Comparison of ENCODE assay signal across 9 cellular contexts in genomic region chr16:88479795-88480760, GRCh38. TPM values are rescaled to one million over a fixed set of nuclear protein-coding genes. Genes with fewer than 3 reads are reported as not detected.
A peak's percentile ranks its signal among the peaks of the same experiment; 100 is the strongest.
DNase-seq lines count a peak whose midpoint lies in the region; ATAC-seq lines count a peak whose summit lies in the region.
"Had no signal": no experiment of that assay in that cellular context is flagged by ENCODE, and none has a peak within 500 bp of the region (broad histone marks: within the 10 kb centered on the region; RNA-seq: fewer than 3 reads in every experiment).

No MANE protein-coding gene starts in this region.

- H3K36me3 Mint-ChIP-seq in activated CD8-positive, alpha-beta memory T cell treated with anti-CD3 and anti-CD28 coated beads, Interleukin-2, amount 10 ng/mL, durations not matched to agents 7 days and 5 days, result no peaks in the 10 kb centered on the region
- peaks cover 2% of the 10 kb centered on the region for H3K36me3 Mint-ChIP-seq in activated naive CD8-positive, alpha-beta T cell treated with anti-CD3 and anti-CD28 coated beads for 36 hours
- H3K36me3 Mint-ChIP-seq in stimulated activated naive B cell treated with anti-CD40 and anti-IgM and Interleukin-4, amounts not matched to agents 10 μg/mL and 1 μg/mL and 100 μg/mL, for 72 hours, result peaks cover 5 to 12% of the 10 kb centered on the region in 2 donors

- no peaks in the 10 kb centered on the region for H3K9me3 Mint-ChIP-seq in activated CD8-positive, alpha-beta memory T cell treated with anti-CD3 and anti-CD28 coated beads, Interleukin-2, amount 10 ng/mL, durations not matched to agents 7 days and 5 days (ENCODE audit: low read depth)
- H3K9me3 Mint-ChIP-seq in activated naive CD8-positive, alpha-beta T cell treated with anti-CD3 and anti-CD28 coated beads for 36 hours, result no peaks in the 10 kb centered on the region
- no peaks in the 10 kb centered on the region for H3K9me3 Mint-ChIP-seq in stimulated activated naive B cell treated with anti-CD40 and anti-IgM and Interleukin-4, amounts not matched to agents 10 μg/mL and 1 μg/mL and 100 μg/mL, for 72 hours

- no peak overlapping the region for H3K27ac Mint-ChIP-seq in activated CD8-positive, alpha-beta memory T cell treated with anti-CD3 and anti-CD28 coated beads, Interleukin-2, amount 10 ng/mL, durations not matched to agents 7 days and 5 days
- H3K27ac Mint-ChIP-seq in activated naive CD8-positive, alpha-beta T cell treated with anti-CD3 and anti-CD28 coated beads for 36 hours, result no peak overlapping the region
- H3K27ac Mint-ChIP-seq in stimulated activated naive B cell treated with anti-CD40 and anti-IgM and Interleukin-4, amounts not matched to agents 10 μg/mL and 1 μg/mL and 100 μg/mL, for 72 hours, result peak overlapping the region; percentile 74

- ATAC-seq in activated CD8-positive, alpha-beta memory T cell treated with anti-CD3 and anti-CD28 coated beads, Interleukin-2, amount 10 ng/mL, durations not matched to agents 7 days and 5 days, result no peak
- peak; percentile 59 for ATAC-seq in HG03378 (IDR thresholded peaks at IDR 0.05; ENCODE audit: unreplicated experiment)
- ATAC-seq in stimulated activated naive B cell treated with anti-CD40 and anti-IgM and Interleukin-4, amounts not matched to agents 10 μg/mL and 1 μg/mL and 100 μg/mL, for 72 hours (replicated peaks), result peak; percentile 86 to 89

- H3K27me3 Mint-ChIP-seq in activated CD8-positive, alpha-beta memory T cell treated with anti-CD3 and anti-CD28 coated beads, Interleukin-2, amount 10 ng/mL, durations not matched to agents 7 days and 5 days, result no peaks in the 10 kb centered on the region
- no peaks in the 10 kb centered on the region for H3K27me3 Mint-ChIP-seq in activated naive CD8-positive, alpha-beta T cell treated with anti-CD3 and anti-CD28 coated beads for 36 hours
- no peaks in the 10 kb centered on the region for H3K27me3 Mint-ChIP-seq in stimulated activated naive B cell treated with anti-CD40 and anti-IgM and Interleukin-4, amounts not matched to agents 10 μg/mL and 1 μg/mL and 100 μg/mL, for 72 hours

- CTCF ChIA-PET in activated CD8-positive, alpha-beta memory T cell treated with anti-CD3 and anti-CD28 coated beads, Interleukin-2, amount 10 ng/mL, durations not matched to agents 7 days and 5 days (lab: Charles Lee), result no interaction called here

- no peak overlapping the region for H3K4me3 Mint-ChIP-seq in activated CD8-positive, alpha-beta memory T cell treated with anti-CD3 and anti-CD28 coated beads, Interleukin-2, amount 10 ng/mL, durations not matched to agents 7 days and 5 days
- H3K4me3 Mint-ChIP-seq in activated naive CD8-positive, alpha-beta T cell treated with anti-CD3 and anti-CD28 coated beads for 36 hours, result peak overlapping the region; percentile 25
- H3K4me3 Mint-ChIP-seq in stimulated activated naive B cell treated with anti-CD40 and anti-IgM and Interleukin-4, amounts not matched to agents 10 μg/mL and 1 μg/mL and 100 μg/mL, for 72 hours, result peak overlapping the region; percentile 49 to 57

- peak; percentile 50 for DNase-seq in activated CD8-positive, alpha-beta memory T cell treated with anti-CD3 and anti-CD28 coated beads, Interleukin-2, amount 50 U/mL, for 4 hours
- no peak for DNase-seq in activated CD8-positive, alpha-beta memory T cell treated with anti-CD3 and anti-CD28 coated beads, Interleukin-2, amount 10 ng/mL, durations not matched to agents 7 days and 5 days
- no peak for DNase-seq in activated naive CD8-positive, alpha-beta T cell treated with anti-CD3 and anti-CD28 coated beads for 36 hours
- DNase-seq in stimulated activated naive B cell treated with anti-CD40 and anti-IgM and Interleukin-4, amounts not matched to agents 10 μg/mL and 1 μg/mL and 100 μg/mL, for 72 hours, result peak; percentile 59
- DNase-seq in NOMO-1 (lab: John Stamatoyannopoulos, UW; ENCODE audit: unreplicated experiment in 2 of 2) (no peak), Kasumi-1 (lab: John Stamatoyannopoulos, UW) (no peak), NCI-H1436 treated with DMSO at 0.1 percent for 48 hours (lab: John Stamatoyannopoulos, UW) (no peak)
- DNase-seq: SIG-M5 had no signal

- peaks cover 20% of the 10 kb centered on the region for H3K4me1 Mint-ChIP-seq in activated CD8-positive, alpha-beta memory T cell treated with anti-CD3 and anti-CD28 coated beads, Interleukin-2, amount 10 ng/mL, durations not matched to agents 7 days and 5 days
- peaks cover 31% of the 10 kb centered on the region for H3K4me1 Mint-ChIP-seq in activated naive CD8-positive, alpha-beta T cell treated with anti-CD3 and anti-CD28 coated beads for 36 hours
- H3K4me1 Mint-ChIP-seq in stimulated activated naive B cell treated with anti-CD40 and anti-IgM and Interleukin-4, amounts not matched to agents 10 μg/mL and 1 μg/mL and 100 μg/mL, for 72 hours, result peaks cover 35 to 57% of the 10 kb centered on the region in 2 donors

RNA-seq across cellular contexts. Expression of gene ZFPM1, which starts 27.0 kb away (rescaled TPM):
- total RNA-seq in activated CD8-positive, alpha-beta memory T cell treated with anti-CD3 and anti-CD28 coated beads, Interleukin-2, amount 10 ng/mL, durations not matched to agents 7 days and 5 days, result 10 to 100 TPM; 15.1 to 21.0 TPM
- total RNA-seq in activated naive CD8-positive, alpha-beta T cell treated with anti-CD3 and anti-CD28 coated beads for 36 hours, result 1 to 10 TPM; 6.7 to 6.9 TPM

Comparison
In these comparisons a context has a peak if more than half of its experiments do, and no peak if none do; other contexts are left out.
1. DNase-seq: peak in activated CD8-positive, alpha-beta memory T cell treated with anti-CD3 and anti-CD28 coated beads, Interleukin-2, amount 50 U/mL, for 4 hours (single experiment) and stimulated activated naive B cell treated with anti-CD40 and anti-IgM and Interleukin-4, amounts not matched to agents 10 μg/mL and 1 μg/mL and 100 μg/mL, for 72 hours (single experiment); none in activated CD8-positive, alpha-beta memory T cell treated with anti-CD3 and anti-CD28 coated beads, Interleukin-2, amount 10 ng/mL, durations not matched to agents 7 days and 5 days (single experiment), activated naive CD8-positive, alpha-beta T cell treated with anti-CD3 and anti-CD28 coated beads for 36 hours (single experiment), NOMO-1 (0 of 2), Kasumi-1 (0 of 2) and NCI-H1436 treated with DMSO at 0.1 percent for 48 hours (single experiment).